38 cellular contexts compared by ENCODE assay signal in the genomic region with DNA sequence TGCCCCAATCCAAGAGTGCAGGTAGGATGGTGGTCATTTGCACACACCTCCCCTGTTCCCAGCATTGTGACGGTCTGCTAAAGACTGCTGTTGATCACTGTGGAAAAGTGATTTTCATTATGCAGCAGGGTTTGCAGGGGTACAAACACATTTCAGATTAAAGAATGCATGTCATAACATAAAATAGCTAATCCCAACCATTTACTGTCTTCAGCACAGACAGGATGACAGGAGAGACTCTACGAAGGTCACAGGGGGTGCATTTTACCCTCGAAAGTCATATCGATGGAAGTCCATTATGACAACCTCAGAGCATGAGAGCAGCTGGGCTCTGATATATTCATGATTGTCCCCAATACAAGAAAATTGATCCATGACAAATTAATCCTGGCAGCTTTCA.
"Had no signal": no experiment of that assay in that cellular context is flagged by ENCODE, and none has a peak within 500 bp of the region (broad histone marks: within the 10 kb centered on the region; RNA-seq: fewer than 3 reads in every experiment).

No MANE protein-coding gene starts in this region.

- H3K27ac ChIP-seq: adrenal gland, ascending aorta, body of pancreas, brain microvascular endothelial cell, breast epithelium, cardiac muscle cell had no signal

- H3K36me3 Mint-ChIP-seq: activated naive CD4-positive, alpha-beta T cell treated with anti-CD3 and anti-CD28 coated beads, Interleukin-2, amount 10 ng/mL, durations not matched to agents 7 days and 5 days; activated naive CD8-positive, alpha-beta T cell; activated naive CD8-positive, alpha-beta T cell treated with anti-CD3 and anti-CD28 coated beads, Interleukin-2, amount 10 ng/mL, durations not matched to agents 7 days and 5 days; brain had no signal

- H3K9me3 ChIP-seq: ascending aorta had no signal

- H3K4me3 ChIP-seq: adrenal gland, ascending aorta, body of pancreas, breast epithelium, cardiac muscle cell had no signal

- H3K36me3 ChIP-seq: adrenal gland, ascending aorta, brain microvascular endothelial cell, breast epithelium, cardiac muscle cell had no signal

- H3K4me3 Mint-ChIP-seq: activated naive CD4-positive, alpha-beta T cell treated with anti-CD3 and anti-CD28 coated beads for 36 hours; activated naive CD4-positive, alpha-beta T cell treated with anti-CD3 and anti-CD28 coated beads, Interleukin-2, amount 10 ng/mL, durations not matched to agents 7 days and 5 days; activated naive CD4-positive, alpha-beta T cell treated with anti-CD3 and anti-CD28 coated beads, Interleukin-2, amount 50 U/mL, for 24 hours; activated naive CD8-positive, alpha-beta T cell; activated naive CD8-positive, alpha-beta T cell treated with anti-CD3 and anti-CD28 coated beads for 36 hours; activated naive CD8-positive, alpha-beta T cell treated with anti-CD3 and anti-CD28 coated beads, Interleukin-2, amount 10 ng/mL, durations not matched to agents 7 days and 5 days; activated naive CD8-positive, alpha-beta T cell treated with anti-CD3 and anti-CD28 coated beads, Interleukin-2, amount 50 U/mL, for 24 hours; activated T-cell treated with anti-CD3 and anti-CD28 coated beads, Interleukin-2, amount 50 U/mL, for 24 hours; activated T-cell treated with anti-CD3 and anti-CD28 coated beads, Interleukin-2, amount 50 U/mL, for 4 hours; activated T-cell treated with anti-CD3 and anti-CD28 coated beads, Interleukin-2, amount 50 U/mL, for 72 hours; activated T-helper 1 cell treated with anti-CD3 and anti-CD28 coated beads, Interleukin-12 subunit alpha, Interleukin-12 subunit beta, Interleukin-2, Interleukin-4 antibody, amounts not matched to agents 30 ng/mL and 10 ng/mL and 1 ng/mL, durations not matched to agents 14 hours and 24 hours and 36 hours; activated T-helper 17 cell treated with anti-CD3 and anti-CD28 coated beads, Interleukin-2, amount 50 U/mL, for 72 hours; brain; central memory CD8-positive, alpha-beta T cell had no signal

- H3K27me3 ChIP-seq: adrenal gland, ascending aorta, body of pancreas, brain microvascular endothelial cell, cardiac muscle cell had no signal

- H3K9me3 Mint-ChIP-seq: activated naive CD4-positive, alpha-beta T cell treated with anti-CD3 and anti-CD28 coated beads, Interleukin-2, amount 10 ng/mL, durations not matched to agents 7 days and 5 days; activated T-cell treated with anti-CD3 and anti-CD28 coated beads, Interleukin-2, amount 50 U/mL, for 72 hours; activated T-helper 2 cell treated with anti-CD3 and anti-CD28 coated beads, Interferon-gamma antibody, Interleukin-2, Interleukin-4, amounts not matched to agents 10 μg/mL and 5 μg/mL and 100 μg/mL, durations not matched to agents 14 hours and 24 hours and 36 hours had no signal

- H3K27me3 Mint-ChIP-seq: activated naive CD4-positive, alpha-beta T cell treated with anti-CD3 and anti-CD28 coated beads, Interleukin-2, amount 10 ng/mL, durations not matched to agents 7 days and 5 days; activated naive CD8-positive, alpha-beta T cell treated with anti-CD3 and anti-CD28 coated beads, Interleukin-2, amount 50 U/mL, for 24 hours; brain had no signal

- H3K4me1 Mint-ChIP-seq: activated naive CD4-positive, alpha-beta T cell treated with anti-CD3 and anti-CD28 coated beads, Interleukin-2, amount 10 ng/mL, durations not matched to agents 7 days and 5 days; activated naive CD4-positive, alpha-beta T cell treated with anti-CD3 and anti-CD28 coated beads, Interleukin-2, amount 50 U/mL, for 24 hours; activated naive CD8-positive, alpha-beta T cell treated with anti-CD3 and anti-CD28 coated beads for 36 hours; activated naive CD8-positive, alpha-beta T cell treated with anti-CD3 and anti-CD28 coated beads, Interleukin-2, amount 10 ng/mL, durations not matched to agents 7 days and 5 days; activated naive CD8-positive, alpha-beta T cell treated with anti-CD3 and anti-CD28 coated beads, Interleukin-2, amount 50 U/mL, for 24 hours; activated T-helper 17 cell treated with anti-CD3 and anti-CD28 coated beads, Interleukin-2, amount 50 U/mL, for 72 hours; brain; central memory CD8-positive, alpha-beta T cell had no signal

- DNase-seq: activated effector memory CD4-positive, alpha-beta T cell treated with anti-CD3 and anti-CD28 coated beads, Interleukin-2, amount 50 U/mL, for 16 hours; activated effector memory CD4-positive, alpha-beta T cell treated with Interleukin-2 at 50 U/mL for 16 hours; activated gamma-delta T cell; activated gamma-delta T cell treated with Interleukin-2 at 50 U/mL for 16 hours; activated naive CD4-positive, alpha-beta T cell; activated naive CD4-positive, alpha-beta T cell treated with anti-CD3 and anti-CD28 coated beads for 36 hours; activated naive CD4-positive, alpha-beta T cell treated with anti-CD3 and anti-CD28 coated beads, Interleukin-2, amount 10 ng/mL, durations not matched to agents 7 days and 5 days; activated naive CD4-positive, alpha-beta T cell treated with anti-CD3 and anti-CD28 coated beads, Interleukin-2, amount 50 U/mL, for 16 hours; activated naive CD4-positive, alpha-beta T cell treated with Interleukin-2 at 50 U/mL for 16 hours; activated naive CD8-positive, alpha-beta T cell treated with anti-CD3 and anti-CD28 coated beads for 36 hours; activated naive CD8-positive, alpha-beta T cell treated with anti-CD3 and anti-CD28 coated beads, Interleukin-2, amount 10 ng/mL, durations not matched to agents 7 days and 5 days; activated naive CD8-positive, alpha-beta T cell treated with anti-CD3 and anti-CD28 coated beads, Interleukin-2, amount 50 U/mL, for 24 hours; activated T-cell treated with anti-CD3 and anti-CD28 coated beads for 4 hours; activated T-cell treated with anti-CD3 and anti-CD28 coated beads, Interleukin-2, amount 50 U/mL, for 1 hour; activated T-cell treated with anti-CD3 and anti-CD28 coated beads, Interleukin-2, amount 50 U/mL, for 24 hours; activated T-cell treated with anti-CD3 and anti-CD28 coated beads, Interleukin-2, amount 50 U/mL, for 4 hours; activated T-cell treated with anti-CD3 and anti-CD28 coated beads, Interleukin-2, amount 50 U/mL, for 48 hours; activated T-cell treated with anti-CD3 and anti-CD28 coated beads, Interleukin-2, amount 50 U/mL, for 72 hours; adrenal gland; amniotic stem cell; amygdala; anterior cingulate cortex; aorta; body of pancreas; brain microvascular endothelial cell; caudate nucleus; central memory CD4-positive, alpha-beta T cell; cerebellar nuclear complex had no signal

- H3K27ac Mint-ChIP-seq: activated naive CD4-positive, alpha-beta T cell treated with anti-CD3 and anti-CD28 coated beads for 36 hours; activated naive CD4-positive, alpha-beta T cell treated with anti-CD3 and anti-CD28 coated beads, Interleukin-2, amount 10 ng/mL, durations not matched to agents 7 days and 5 days; activated naive CD4-positive, alpha-beta T cell treated with anti-CD3 and anti-CD28 coated beads, Interleukin-2, amount 50 U/mL, for 24 hours; activated naive CD8-positive, alpha-beta T cell; activated naive CD8-positive, alpha-beta T cell treated with anti-CD3 and anti-CD28 coated beads for 36 hours; activated naive CD8-positive, alpha-beta T cell treated with anti-CD3 and anti-CD28 coated beads, Interleukin-2, amount 10 ng/mL, durations not matched to agents 7 days and 5 days; activated naive CD8-positive, alpha-beta T cell treated with anti-CD3 and anti-CD28 coated beads, Interleukin-2, amount 50 U/mL, for 24 hours; activated T-cell treated with anti-CD3 and anti-CD28 coated beads, Interleukin-2, amount 50 U/mL, for 24 hours; activated T-cell treated with anti-CD3 and anti-CD28 coated beads, Interleukin-2, amount 50 U/mL, for 72 hours; activated T-helper 1 cell treated with anti-CD3 and anti-CD28 coated beads, Interleukin-12 subunit alpha, Interleukin-12 subunit beta, Interleukin-2, Interleukin-4 antibody, amounts not matched to agents 30 ng/mL and 10 ng/mL and 1 ng/mL, durations not matched to agents 14 hours and 24 hours and 36 hours; activated T-helper 17 cell treated with anti-CD3 and anti-CD28 coated beads, Interleukin-2, amount 50 U/mL, for 72 hours; activated T-helper 2 cell treated with anti-CD3 and anti-CD28 coated beads, Interferon-gamma antibody, Interleukin-2, Interleukin-4, amounts not matched to agents 10 μg/mL and 5 μg/mL and 100 μg/mL, durations not matched to agents 14 hours and 24 hours and 36 hours had no signal
